12 cellular contexts compared by ENCODE assay signal in the genomic region with DNA sequence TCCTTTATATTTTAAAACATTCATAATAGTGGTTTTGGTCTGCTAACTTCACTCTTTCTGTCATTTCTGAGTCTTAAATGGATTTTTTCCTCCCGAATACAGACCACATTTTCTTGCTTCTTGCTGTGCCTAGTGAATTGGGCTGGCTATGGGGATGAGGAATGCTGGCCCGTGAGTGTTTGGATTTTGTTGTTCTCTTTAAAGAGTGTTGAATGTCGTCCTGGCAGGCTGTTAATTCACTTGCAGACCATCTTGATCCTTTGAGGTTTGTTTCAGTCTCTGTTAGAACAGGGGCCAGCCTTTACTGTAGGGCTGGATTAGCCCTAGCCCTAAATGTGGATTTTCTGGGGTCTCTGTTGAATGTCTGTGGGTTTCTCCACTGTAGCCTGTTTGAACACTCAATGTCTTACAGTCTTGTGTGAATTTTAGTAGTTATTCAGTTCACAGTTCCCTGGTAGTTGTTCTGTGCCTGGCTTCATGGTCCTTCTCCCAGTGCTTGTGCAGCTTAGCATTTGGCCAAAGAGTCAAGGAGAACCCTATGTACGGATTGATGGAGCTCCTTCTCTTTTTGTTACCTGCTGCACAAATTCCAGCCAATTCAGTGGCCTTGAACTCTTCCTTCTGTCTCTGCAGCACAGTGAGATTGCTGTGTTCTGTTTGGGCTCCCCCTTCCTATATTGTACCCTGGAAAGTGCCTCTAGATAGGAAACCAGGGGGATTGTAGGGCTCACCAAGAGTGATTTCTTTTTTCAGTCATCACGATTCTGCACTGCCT.
DNase-seq lines count a peak whose midpoint lies in the region; ATAC-seq, FAIRE-seq and TF ChIP-seq lines count a peak whose summit lies in the region.
"Had no signal": no experiment of that assay in that cellular context is flagged by ENCODE, and none has a peak within 500 bp of the region (broad histone marks: within the 10 kb centered on the region; RNA-seq: fewer than 3 reads in every experiment).

No MANE protein-coding gene starts in this region.

- no peak for TF ChIP-seq POLR2A in lower leg skin (IDR thresholded peaks at IDR 0.05)

- H2BK20ac ChIP-seq in H9 (ENCODE audit: low read depth, low read length, poor library complexity, severe bottlenecking): no peak overlapping the region

- H3K4me1 ChIP-seq in CD8-positive, alpha-beta memory T cell (ENCODE audit: insufficient read depth, low read length): peaks cover 53% of the 10 kb centered on the region
- H3K4me1 ChIP-seq in H9 (ENCODE audit: insufficient read depth, low read length): peaks cover 12% of the 10 kb centered on the region

- H3K4me3 Mint-ChIP-seq in CD8-positive, alpha-beta memory T cell: peak overlapping the region; percentile 41 to 69 (median 52)
- H3K4me3 Mint-ChIP-seq in H9 (no peak overlapping the region), naive B cell (peak overlapping the region in 7 of 8 donors; percentile 15 to 75 (median 49))
- peak overlapping the region; percentile 51 for H3K4me3 Mint-ChIP-seq in activated naive CD8-positive, alpha-beta T cell

- no peak overlapping the region for H2BK5ac ChIP-seq in H9 (ENCODE audit: insufficient read length, low read length)

- H3K23ac ChIP-seq in H9 (ENCODE audit: insufficient read length, low read depth, low read length): no peak overlapping the region

- intact Hi-C loops in lower leg skin (cut with DNase I; ENCODE audit: low total_unique reads): no loop called here

- H3K9me3 ChIP-seq in CD8-positive, alpha-beta memory T cell (ENCODE audit: low read length): no peaks in the 10 kb centered on the region
- H3K9me3 ChIP-seq in H9 (ENCODE audit: control insufficient read depth, low read depth, low read length): no peaks in the 10 kb centered on the region
- H3K9me3 ChIP-seq: thyroid gland had no signal

- no peak for TF ChIP-seq CTCF in H9 (conservative IDR thresholded peaks at IDR 0.05)
- no peak for TF ChIP-seq CTCF in lower leg skin (IDR thresholded peaks at IDR 0.05)

- no peak overlapping the region for H4K91ac ChIP-seq in H9 (ENCODE audit: insufficient read length, low read depth, low read length)

- H2BK12ac ChIP-seq in H9 (ENCODE audit: insufficient read length, low read depth, low read length): no peak overlapping the region

- no peak overlapping the region for H3K14ac ChIP-seq in H9 (ENCODE audit: insufficient read depth, low read length)

- no peak overlapping the region for H3K4ac ChIP-seq in H9 (ENCODE audit: low read depth, low read length)

- peak overlapping the region; percentile 62 to 91 (median 86) for H3K27ac Mint-ChIP-seq in CD8-positive, alpha-beta memory T cell
- H3K27ac Mint-ChIP-seq in H9 (peak overlapping the region in 2 of 3 experiments; percentile 0 to 97; a peak in 3 of 7 replicates), naive B cell (peak overlapping the region; percentile 75 to 97 (median 88))
- H3K27ac Mint-ChIP-seq in activated naive CD8-positive, alpha-beta T cell: peak overlapping the region; percentile 70

- no peak overlapping the region for H3K18ac ChIP-seq in H9 (ENCODE audit: insufficient read length, low read depth, low read length)

- peaks cover 77 to 95% (median 91%) of the 10 kb centered on the region in 3 donors for H3K4me1 Mint-ChIP-seq in CD8-positive, alpha-beta memory T cell
- H3K4me1 Mint-ChIP-seq in H9 (peaks cover 54 to 55% of the 10 kb centered on the region in 2 experiments), naive B cell (peaks cover 73 to 86% (median 80%) of the 10 kb centered on the region in 3 donors)
- peaks cover 81% of the 10 kb centered on the region for H3K4me1 Mint-ChIP-seq in activated naive CD8-positive, alpha-beta T cell (ENCODE audit: low read depth)

- H3K4me2 ChIP-seq in H9 (ENCODE audit: insufficient read depth, insufficient read length, low read length): no peak overlapping the region

- POLR2A ChIA-PET in CD8-positive, alpha-beta memory T cell (lab: Charles Lee): no interaction called here

- ATAC-seq in naive B cell (ENCODE audit: low read depth in 2 of 2) (no peak), HG02885 (IDR thresholded peaks at IDR 0.05; ENCODE audit: poor library complexity, unreplicated experiment) (no peak)

- no peak overlapping the region for H3T11ph ChIP-seq in H9 (ENCODE audit: low read length)

- no peak overlapping the region for H3K4me3 ChIP-seq in CD8-positive, alpha-beta memory T cell (ENCODE audit: low read length)
- no peak overlapping the region for H3K4me3 ChIP-seq in lower leg skin (ENCODE audit: low read depth, poor library complexity, severe bottlenecking)
- H3K4me3 ChIP-seq: thyroid gland had no signal

- no peak overlapping the region for H3K9ac ChIP-seq in H9 (ENCODE audit: extremely low read depth, insufficient read length, low read length)

- H3K23me2 ChIP-seq in H9 (ENCODE audit: insufficient read length, low read depth, low read length, poor library complexity, severe bottlenecking): no peaks in the 10 kb centered on the region

- H3K27me3 ChIP-seq in CD8-positive, alpha-beta memory T cell (ENCODE audit: insufficient read depth, low read length, poor library complexity, severe bottlenecking): no peaks in the 10 kb centered on the region
- no peaks in the 10 kb centered on the region for H3K27me3 ChIP-seq in H9 (ENCODE audit: insufficient read depth, low read length)
- H3K27me3 ChIP-seq: thyroid gland had no signal

- H3K27me3 Mint-ChIP-seq in CD8-positive, alpha-beta memory T cell: no peaks in the 10 kb centered on the region
- H3K27me3 Mint-ChIP-seq in H9 (ENCODE audit: low read depth): no peaks in the 10 kb centered on the region
- H3K27me3 Mint-ChIP-seq in activated naive CD8-positive, alpha-beta T cell: no peaks in the 10 kb centered on the region
- no peaks in the 10 kb centered on the region for H3K27me3 Mint-ChIP-seq in naive B cell

- CTCF ChIA-PET in CD8-positive, alpha-beta memory T cell (lab: Charles Lee): interaction anchor here (1.1 to 1.5 kb wide), 3 partner anchors 9 to 96 kb away, joined by 3 read pairs; no protein-coding TSS in a partner anchor

- H3K9me3 Mint-ChIP-seq in CD8-positive, alpha-beta memory T cell: no peaks in the 10 kb centered on the region
- H3K9me3 Mint-ChIP-seq in H9 (no peaks in the 10 kb centered on the region; a peak in 1 of 5 replicates), naive B cell (peaks cover 0 to 4% (median 0%) of the 10 kb centered on the region in 7 donors)
- H3K9me3 Mint-ChIP-seq in activated naive CD8-positive, alpha-beta T cell (ENCODE audit: low read depth): no peaks in the 10 kb centered on the region

- no peak overlapping the region for H2BK120ac ChIP-seq in H9 (ENCODE audit: low read depth, low read length, poor library complexity, severe bottlenecking)

- no peaks in the 10 kb centered on the region for H4K20me1 ChIP-seq in H9 (ENCODE audit: control insufficient read depth, insufficient read depth, insufficient read length)

- H3K36me3 ChIP-seq in CD8-positive, alpha-beta memory T cell (ENCODE audit: insufficient read depth, low read length): no peaks in the 10 kb centered on the region
- H3K36me3 ChIP-seq: thyroid gland had no signal

- no peak for DNase-seq in CD8-positive, alpha-beta memory T cell
- DNase-seq in H9 (no peak), naive B cell (no peak), iPS-NIHi11 (ENCODE audit: low spot score) (no peak), frontal cortex (ENCODE audit: low spot score in 2 of 2) (no peak), lower leg skin (ENCODE audit: low spot score in 2 of 2) (no peak)
- DNase-seq: activated CD4-positive, alpha-beta T cell treated with anti-CD3 and anti-CD28 coated beads, Interleukin-2, amount 50 U/mL, for 48 hours; head of caudate nucleus; stimulated activated CD4-positive, alpha-beta T cell treated with anti-CD3 and anti-CD28 coated beads, Interleukin-2, amount 100 ng/mL, for 48 hours; thyroid gland had no signal

- FAIRE-seq in frontal cortex (lab: Jason Lieb, UNC): no peak

- H3K56ac ChIP-seq in H9 (ENCODE audit: insufficient read length, low read depth, low read length): no peak overlapping the region

- no peak overlapping the region for H2AFZ ChIP-seq in H9 (ENCODE audit: low read length)

- no CpG with 5 or more reads among the region's 5 CpGs for WGBS in H9 (ENCODE audit: extremely low coverage, insufficient read length, low lambda C conversion rate)
- WGBS in lower leg skin, 2 donors: 70 to 77% methylated on average over 5 of the region's 5 CpGs

- H3K79me1 ChIP-seq in H9 (ENCODE audit: insufficient read depth, low read depth, low read length, poor library complexity, severe bottlenecking): peaks cover 7% of the 10 kb centered on the region

- H2BK15ac ChIP-seq in H9 (ENCODE audit: low read depth, low read length): no peak overlapping the region

- H3K27ac ChIP-seq in CD8-positive, alpha-beta memory T cell (ENCODE audit: low read depth, low read length): no peak overlapping the region
- no peak overlapping the region for H3K27ac ChIP-seq in H9 (ENCODE audit: insufficient read length, low read depth, low read length)
- H3K27ac ChIP-seq: thyroid gland had no signal

- H4K5ac ChIP-seq in H9 (ENCODE audit: insufficient read length, low read depth, low read length): no peak overlapping the region

- peaks cover 0 to 10% (median under 1%) of the 10 kb centered on the region in 3 donors for H3K36me3 Mint-ChIP-seq in CD8-positive, alpha-beta memory T cell
- H3K36me3 Mint-ChIP-seq in H9 (ENCODE audit: insufficient read depth in 1 of 3, low read depth in 3 of 3): peaks cover under 1 to 8% (median 4%) of the 10 kb centered on the region in 3 experiments; a peak in 6 of 7 replicates
- H3K36me3 Mint-ChIP-seq in activated naive CD8-positive, alpha-beta T cell: peaks cover under 1% of the 10 kb centered on the region
- no peaks in the 10 kb centered on the region for H3K36me3 Mint-ChIP-seq in naive B cell

- H3K79me2 ChIP-seq in H9 (ENCODE audit: insufficient read depth, low read length): peaks cover 25% of the 10 kb centered on the region; the same call in 1 of the 2 replicates

- no peak overlapping the region for H4K8ac ChIP-seq in H9 (replicated peaks; ENCODE audit: insufficient read length, low read depth, low read length)

- H2AK5ac ChIP-seq in H9 (ENCODE audit: insufficient read length, low read length): no peak overlapping the region

Comparison
In these comparisons a context has a peak if more than half of its experiments do, and no peak if none do; other contexts are left out.
1. H3K4me3 Mint-ChIP-seq: peak in CD8-positive, alpha-beta memory T cell (7 of 7), activated naive CD8-positive, alpha-beta T cell (single experiment) and naive B cell (7 of 8); none in H9 (0 of 2).
2. Peak in every context shown above with its lines, with median percentiles within 50 percentile points of each other: H3K27ac Mint-ChIP-seq.